ENCODE assay signal across 8 cellular contexts in genomic region chrX:12791253-12792228, GRCh38.
A peak's percentile ranks its signal among the peaks of the same experiment; 100 is the strongest.
DNase-seq lines count a peak whose midpoint lies in the region; ATAC-seq lines count a peak whose summit lies in the region.

PRPS2 (plus strand) TSS chrX:12791412; CDS start chrX:12791498, 86 bp downstream.

- H3K27me3 ChIP-seq in endocrine pancreas (ENCODE audit: control insufficient read depth, insufficient read depth, low read length) = no peaks in the 10 kb centered on the region

- no peaks in the 10 kb centered on the region for H3K36me3 ChIP-seq in endocrine pancreas (ENCODE audit: control insufficient read depth, insufficient read depth, low read length)

- peak; percentile 77 for ATAC-seq in HG03095 (IDR thresholded peaks at IDR 0.05; ENCODE audit: unreplicated experiment)

- peak; percentile 34 for DNase-seq in NK-92 treated with Interleukin-12 subunit alpha and Interleukin-12 subunit beta, amount 100 ng/mL, for 24 hours (lab: John Stamatoyannopoulos, UW)
- DNase-seq in NK-92 (lab: John Stamatoyannopoulos, UW; ENCODE audit: unreplicated experiment) = no peak
- peak; percentile 84 for DNase-seq in NCI-H69 (lab: John Stamatoyannopoulos, UW)
- DNase-seq in activated CD8-positive, alpha-beta memory T cell treated with anti-CD3 and anti-CD28 coated beads for 24 hours = peak; percentile 82
- DNase-seq in midbrain (lab: John Stamatoyannopoulos, UW) = peak; percentile 27
- peak; percentile 34 to 50 for DNase-seq in stimulated activated CD8-positive, alpha-beta memory T cell treated with anti-CD3 and anti-CD28 coated beads, Interleukin-2, amount 100 ng/mL, for 1 hour (ENCODE audit: low read depth in 2 of 2)

- H3K4me3 ChIP-seq in endocrine pancreas (ENCODE audit: control insufficient read depth, insufficient read depth, low read length) = peak within 1 kb of the TSS; percentile 22

- H3K9ac ChIP-seq in endocrine pancreas (ENCODE audit: control insufficient read depth, insufficient read depth, low read length) = no peak within 1 kb of the TSS

- no peaks in the 10 kb centered on the region for H3K9me3 ChIP-seq in endocrine pancreas (ENCODE audit: control insufficient read depth, low read length)

- H3K4me1 ChIP-seq in endocrine pancreas (ENCODE audit: control insufficient read depth, insufficient read depth, low read length) = no peaks in the 10 kb centered on the region
